In genomic region chr7:35728412-35729060, GRCh38 we compare ENCODE assay signal across 2 cellular contexts.
TF ChIP-seq lines count a peak whose summit lies in the region.

No MANE protein-coding gene starts in this region.

TF ChIP-seq in liver, 16 proteins besides CTCF, POLR2A, EP300 and RAD21:
- no peak for TF ChIP-seq ZBTB33 (IDR thresholded peaks at IDR 0.05)
- TF ChIP-seq NR2F2 (IDR thresholded peaks at IDR 0.05), result peak; percentile 31
- no peak for TF ChIP-seq FOXA1 (IDR thresholded peaks at IDR 0.05)

TF ChIP-seq in HepG2, 621 proteins besides CTCF, POLR2A, EP300 and RAD21:
- TF ChIP-seq, protein P1, sequence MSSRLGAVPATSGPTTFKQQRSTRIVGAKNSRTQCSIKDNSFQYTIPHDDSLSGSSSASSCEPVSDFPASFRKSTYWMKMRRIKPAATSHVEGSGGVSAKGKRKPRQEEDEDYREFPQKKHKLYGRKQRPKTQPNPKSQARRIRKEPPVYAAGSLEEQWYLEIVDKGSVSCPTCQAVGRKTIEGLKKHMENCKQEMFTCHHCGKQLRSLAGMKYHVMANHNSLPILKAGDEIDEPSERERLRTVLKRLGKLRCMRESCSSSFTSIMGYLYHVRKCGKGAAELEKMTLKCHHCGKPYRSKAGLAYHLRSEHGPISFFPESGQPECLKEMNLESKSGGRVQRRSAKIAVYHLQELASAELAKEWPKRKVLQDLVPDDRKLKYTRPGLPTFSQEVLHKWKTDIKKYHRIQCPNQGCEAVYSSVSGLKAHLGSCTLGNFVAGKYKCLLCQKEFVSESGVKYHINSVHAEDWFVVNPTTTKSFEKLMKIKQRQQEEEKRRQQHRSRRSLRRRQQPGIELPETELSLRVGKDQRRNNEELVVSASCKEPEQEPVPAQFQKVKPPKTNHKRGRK (CRISPR knock-in tag; IDR thresholded peaks at IDR 0.05), result no peak
- no peak for TF ChIP-seq NFRKB (IDR thresholded peaks at IDR 0.05)
- no peak for TF ChIP-seq ZNF333 (CRISPR knock-in tag; IDR thresholded peaks at IDR 0.05; ENCODE audit: borderline replicate concordance)
- TF ChIP-seq ZNF879 (CRISPR knock-in tag; IDR thresholded peaks at IDR 0.05), result no peak
- TF ChIP-seq IRF1 (CRISPR knock-in tag; IDR thresholded peaks at IDR 0.05; ENCODE audit: low read depth), result no peak
- TF ChIP-seq ZNF230 (CRISPR knock-in tag; IDR thresholded peaks at IDR 0.05), result no peak
- TF ChIP-seq MXD4 (CRISPR knock-in tag; IDR thresholded peaks at IDR 0.05), result no peak
- TF ChIP-seq, protein P2, sequence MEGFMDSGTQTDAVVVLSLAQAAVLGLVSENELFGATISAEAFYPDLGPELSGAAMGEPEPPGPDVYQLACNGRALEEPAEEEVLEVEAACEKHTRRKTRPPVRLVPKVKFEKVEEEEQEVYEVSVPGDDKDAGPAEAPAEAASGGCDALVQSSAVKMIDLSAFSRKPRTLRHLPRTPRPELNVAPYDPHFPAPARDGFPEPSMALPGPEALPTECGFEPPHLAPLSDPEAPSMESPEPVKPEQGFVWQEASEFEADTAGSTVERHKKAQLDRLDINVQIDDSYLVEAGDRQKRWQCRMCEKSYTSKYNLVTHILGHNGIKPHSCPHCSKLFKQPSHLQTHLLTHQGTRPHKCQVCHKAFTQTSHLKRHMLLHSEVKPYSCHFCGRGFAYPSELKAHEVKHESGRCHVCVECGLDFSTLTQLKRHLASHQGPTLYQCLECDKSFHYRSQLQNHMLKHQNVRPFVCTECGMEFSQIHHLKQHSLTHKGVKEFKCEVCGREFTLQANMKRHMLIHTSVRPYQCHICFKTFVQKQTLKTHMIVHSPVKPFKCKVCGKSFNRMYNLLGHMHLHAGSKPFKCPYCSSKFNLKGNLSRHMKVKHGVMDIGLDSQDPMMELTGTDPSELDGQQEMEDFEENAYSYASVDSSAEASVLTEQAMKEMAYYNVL (CRISPR knock-in tag; IDR thresholded peaks at IDR 0.05; ENCODE audit: borderline replicate concordance), result no peak
- TF ChIP-seq, protein P3, sequence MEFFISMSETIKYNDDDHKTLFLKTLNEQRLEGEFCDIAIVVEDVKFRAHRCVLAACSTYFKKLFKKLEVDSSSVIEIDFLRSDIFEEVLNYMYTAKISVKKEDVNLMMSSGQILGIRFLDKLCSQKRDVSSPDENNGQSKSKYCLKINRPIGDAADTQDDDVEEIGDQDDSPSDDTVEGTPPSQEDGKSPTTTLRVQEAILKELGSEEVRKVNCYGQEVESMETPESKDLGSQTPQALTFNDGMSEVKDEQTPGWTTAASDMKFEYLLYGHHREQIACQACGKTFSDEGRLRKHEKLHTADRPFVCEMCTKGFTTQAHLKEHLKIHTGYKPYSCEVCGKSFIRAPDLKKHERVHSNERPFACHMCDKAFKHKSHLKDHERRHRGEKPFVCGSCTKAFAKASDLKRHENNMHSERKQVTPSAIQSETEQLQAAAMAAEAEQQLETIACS (CRISPR knock-in tag; IDR thresholded peaks at IDR 0.05), result no peak
- TF ChIP-seq, protein P4, sequence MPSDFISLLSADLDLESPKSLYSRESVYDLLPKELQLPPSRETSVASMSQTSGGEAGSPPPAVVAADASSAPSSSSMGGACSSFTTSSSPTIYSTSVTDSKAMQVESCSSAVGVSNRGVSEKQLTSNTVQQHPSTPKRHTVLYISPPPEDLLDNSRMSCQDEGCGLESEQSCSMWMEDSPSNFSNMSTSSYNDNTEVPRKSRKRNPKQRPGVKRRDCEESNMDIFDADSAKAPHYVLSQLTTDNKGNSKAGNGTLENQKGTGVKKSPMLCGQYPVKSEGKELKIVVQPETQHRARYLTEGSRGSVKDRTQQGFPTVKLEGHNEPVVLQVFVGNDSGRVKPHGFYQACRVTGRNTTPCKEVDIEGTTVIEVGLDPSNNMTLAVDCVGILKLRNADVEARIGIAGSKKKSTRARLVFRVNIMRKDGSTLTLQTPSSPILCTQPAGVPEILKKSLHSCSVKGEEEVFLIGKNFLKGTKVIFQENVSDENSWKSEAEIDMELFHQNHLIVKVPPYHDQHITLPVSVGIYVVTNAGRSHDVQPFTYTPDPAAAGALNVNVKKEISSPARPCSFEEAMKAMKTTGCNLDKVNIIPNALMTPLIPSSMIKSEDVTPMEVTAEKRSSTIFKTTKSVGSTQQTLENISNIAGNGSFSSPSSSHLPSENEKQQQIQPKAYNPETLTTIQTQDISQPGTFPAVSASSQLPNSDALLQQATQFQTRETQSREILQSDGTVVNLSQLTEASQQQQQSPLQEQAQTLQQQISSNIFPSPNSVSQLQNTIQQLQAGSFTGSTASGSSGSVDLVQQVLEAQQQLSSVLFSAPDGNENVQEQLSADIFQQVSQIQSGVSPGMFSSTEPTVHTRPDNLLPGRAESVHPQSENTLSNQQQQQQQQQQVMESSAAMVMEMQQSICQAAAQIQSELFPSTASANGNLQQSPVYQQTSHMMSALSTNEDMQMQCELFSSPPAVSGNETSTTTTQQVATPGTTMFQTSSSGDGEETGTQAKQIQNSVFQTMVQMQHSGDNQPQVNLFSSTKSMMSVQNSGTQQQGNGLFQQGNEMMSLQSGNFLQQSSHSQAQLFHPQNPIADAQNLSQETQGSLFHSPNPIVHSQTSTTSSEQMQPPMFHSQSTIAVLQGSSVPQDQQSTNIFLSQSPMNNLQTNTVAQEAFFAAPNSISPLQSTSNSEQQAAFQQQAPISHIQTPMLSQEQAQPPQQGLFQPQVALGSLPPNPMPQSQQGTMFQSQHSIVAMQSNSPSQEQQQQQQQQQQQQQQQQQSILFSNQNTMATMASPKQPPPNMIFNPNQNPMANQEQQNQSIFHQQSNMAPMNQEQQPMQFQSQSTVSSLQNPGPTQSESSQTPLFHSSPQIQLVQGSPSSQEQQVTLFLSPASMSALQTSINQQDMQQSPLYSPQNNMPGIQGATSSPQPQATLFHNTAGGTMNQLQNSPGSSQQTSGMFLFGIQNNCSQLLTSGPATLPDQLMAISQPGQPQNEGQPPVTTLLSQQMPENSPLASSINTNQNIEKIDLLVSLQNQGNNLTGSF (CRISPR knock-in tag; IDR thresholded peaks at IDR 0.05), result no peak
- TF ChIP-seq, protein P5, sequence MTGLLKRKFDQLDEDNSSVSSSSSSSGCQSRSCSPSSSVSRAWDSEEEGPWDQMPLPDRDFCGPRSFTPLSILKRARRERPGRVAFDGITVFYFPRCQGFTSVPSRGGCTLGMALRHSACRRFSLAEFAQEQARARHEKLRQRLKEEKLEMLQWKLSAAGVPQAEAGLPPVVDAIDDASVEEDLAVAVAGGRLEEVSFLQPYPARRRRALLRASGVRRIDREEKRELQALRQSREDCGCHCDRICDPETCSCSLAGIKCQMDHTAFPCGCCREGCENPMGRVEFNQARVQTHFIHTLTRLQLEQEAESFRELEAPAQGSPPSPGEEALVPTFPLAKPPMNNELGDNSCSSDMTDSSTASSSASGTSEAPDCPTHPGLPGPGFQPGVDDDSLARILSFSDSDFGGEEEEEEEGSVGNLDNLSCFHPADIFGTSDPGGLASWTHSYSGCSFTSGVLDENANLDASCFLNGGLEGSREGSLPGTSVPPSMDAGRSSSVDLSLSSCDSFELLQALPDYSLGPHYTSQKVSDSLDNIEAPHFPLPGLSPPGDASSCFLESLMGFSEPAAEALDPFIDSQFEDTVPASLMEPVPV (CRISPR knock-in tag; IDR thresholded peaks at IDR 0.05), result no peak
- TF ChIP-seq POGZ (CRISPR knock-in tag; IDR thresholded peaks at IDR 0.05), result no peak
- TF ChIP-seq U2AF2 (IDR thresholded peaks at IDR 0.05; ENCODE audit: low read depth, low read length), result no peak
- TF ChIP-seq, protein P6, sequence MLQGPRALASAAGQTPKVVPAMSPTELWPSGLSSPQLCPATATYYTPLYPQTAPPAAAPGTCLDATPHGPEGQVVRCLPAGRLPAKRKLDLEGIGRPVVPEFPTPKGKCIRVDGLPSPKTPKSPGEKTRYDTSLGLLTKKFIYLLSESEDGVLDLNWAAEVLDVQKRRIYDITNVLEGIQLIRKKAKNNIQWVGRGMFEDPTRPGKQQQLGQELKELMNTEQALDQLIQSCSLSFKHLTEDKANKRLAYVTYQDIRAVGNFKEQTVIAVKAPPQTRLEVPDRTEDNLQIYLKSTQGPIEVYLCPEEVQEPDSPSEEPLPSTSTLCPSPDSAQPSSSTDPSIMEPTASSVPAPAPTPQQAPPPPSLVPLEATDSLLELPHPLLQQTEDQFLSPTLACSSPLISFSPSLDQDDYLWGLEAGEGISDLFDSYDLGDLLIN (CRISPR knock-in tag; IDR thresholded peaks at IDR 0.05; ENCODE audit: borderline replicate concordance), result no peak
- no peak for TF ChIP-seq ZBTB3 (CRISPR knock-in tag; IDR thresholded peaks at IDR 0.05; ENCODE audit: borderline replicate concordance, low read depth)
- TF ChIP-seq MAFK (conservative IDR thresholded peaks at IDR 0.05 in 1 of 2, IDR thresholded peaks at IDR 0.05 in 1 of 2; ENCODE audit: low read length in 2 of 2), result no peak
